ENCODE assay signal across 1 cellular context in the genomic region with DNA sequence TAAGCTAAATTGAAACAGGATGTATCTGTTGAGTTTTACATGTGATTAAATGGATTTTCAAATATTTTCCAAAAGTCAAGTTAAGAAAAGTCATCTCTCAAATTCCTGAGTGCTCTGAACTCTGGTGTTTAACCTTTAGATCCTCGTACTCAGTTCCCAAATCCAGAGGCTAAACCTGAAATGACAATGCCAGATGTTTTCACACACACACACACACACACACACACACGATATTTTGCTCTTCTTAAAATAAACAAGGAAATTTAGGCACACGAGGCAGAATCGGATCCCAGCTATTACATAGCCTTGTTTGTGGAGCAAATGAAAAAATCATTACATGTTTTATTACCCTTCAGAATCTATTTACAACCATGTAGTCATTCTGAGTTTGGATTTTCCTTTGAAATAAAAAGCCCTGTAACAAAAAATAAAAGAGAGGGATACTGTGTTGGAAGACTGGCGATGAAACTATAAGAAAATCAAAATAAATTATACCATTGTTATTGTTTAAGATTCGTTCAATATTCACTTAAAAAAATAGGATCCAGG.
TF ChIP-seq lines count a peak whose summit lies in the region.

No MANE protein-coding gene starts in this region.

TF ChIP-seq in K562, 482 proteins besides CTCF, POLR2A, EP300 and RAD21 (continued from another document):
- TF ChIP-seq, protein P1, sequence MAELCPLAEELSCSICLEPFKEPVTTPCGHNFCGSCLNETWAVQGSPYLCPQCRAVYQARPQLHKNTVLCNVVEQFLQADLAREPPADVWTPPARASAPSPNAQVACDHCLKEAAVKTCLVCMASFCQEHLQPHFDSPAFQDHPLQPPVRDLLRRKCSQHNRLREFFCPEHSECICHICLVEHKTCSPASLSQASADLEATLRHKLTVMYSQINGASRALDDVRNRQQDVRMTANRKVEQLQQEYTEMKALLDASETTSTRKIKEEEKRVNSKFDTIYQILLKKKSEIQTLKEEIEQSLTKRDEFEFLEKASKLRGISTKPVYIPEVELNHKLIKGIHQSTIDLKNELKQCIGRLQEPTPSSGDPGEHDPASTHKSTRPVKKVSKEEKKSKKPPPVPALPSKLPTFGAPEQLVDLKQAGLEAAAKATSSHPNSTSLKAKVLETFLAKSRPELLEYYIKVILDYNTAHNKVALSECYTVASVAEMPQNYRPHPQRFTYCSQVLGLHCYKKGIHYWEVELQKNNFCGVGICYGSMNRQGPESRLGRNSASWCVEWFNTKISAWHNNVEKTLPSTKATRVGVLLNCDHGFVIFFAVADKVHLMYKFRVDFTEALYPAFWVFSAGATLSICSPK (IDR thresholded peaks at IDR 0.05; ENCODE audit: borderline replicate concordance) = no peak
